ENCODE assay signal across 1 cellular context in the genomic region with DNA sequence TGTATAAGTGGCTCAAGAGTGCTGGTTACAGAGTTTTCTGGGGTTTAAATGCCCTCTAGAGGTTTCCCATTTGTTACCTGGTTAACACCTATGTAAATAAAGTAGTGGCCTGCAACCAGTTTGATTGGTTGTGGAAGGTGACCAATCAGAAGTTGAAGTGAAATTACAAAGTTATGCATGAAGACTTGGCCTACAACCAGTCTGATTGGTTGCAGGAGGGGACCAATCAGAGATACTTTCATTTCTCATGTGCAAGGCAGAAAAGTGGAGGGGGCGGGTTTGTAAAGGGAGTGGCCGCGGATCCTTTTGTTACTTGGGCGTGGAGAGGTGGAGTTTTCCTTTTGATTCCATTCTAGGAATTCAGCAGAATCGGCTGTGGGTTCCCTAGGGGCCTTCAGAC.
TF ChIP-seq lines count a peak whose summit lies in the region.

No MANE protein-coding gene starts in this region.

TF ChIP-seq in GM23338, 12 proteins besides CTCF, POLR2A, EP300 and RAD21 (continued from another document):
- TF ChIP-seq, protein P1, sequence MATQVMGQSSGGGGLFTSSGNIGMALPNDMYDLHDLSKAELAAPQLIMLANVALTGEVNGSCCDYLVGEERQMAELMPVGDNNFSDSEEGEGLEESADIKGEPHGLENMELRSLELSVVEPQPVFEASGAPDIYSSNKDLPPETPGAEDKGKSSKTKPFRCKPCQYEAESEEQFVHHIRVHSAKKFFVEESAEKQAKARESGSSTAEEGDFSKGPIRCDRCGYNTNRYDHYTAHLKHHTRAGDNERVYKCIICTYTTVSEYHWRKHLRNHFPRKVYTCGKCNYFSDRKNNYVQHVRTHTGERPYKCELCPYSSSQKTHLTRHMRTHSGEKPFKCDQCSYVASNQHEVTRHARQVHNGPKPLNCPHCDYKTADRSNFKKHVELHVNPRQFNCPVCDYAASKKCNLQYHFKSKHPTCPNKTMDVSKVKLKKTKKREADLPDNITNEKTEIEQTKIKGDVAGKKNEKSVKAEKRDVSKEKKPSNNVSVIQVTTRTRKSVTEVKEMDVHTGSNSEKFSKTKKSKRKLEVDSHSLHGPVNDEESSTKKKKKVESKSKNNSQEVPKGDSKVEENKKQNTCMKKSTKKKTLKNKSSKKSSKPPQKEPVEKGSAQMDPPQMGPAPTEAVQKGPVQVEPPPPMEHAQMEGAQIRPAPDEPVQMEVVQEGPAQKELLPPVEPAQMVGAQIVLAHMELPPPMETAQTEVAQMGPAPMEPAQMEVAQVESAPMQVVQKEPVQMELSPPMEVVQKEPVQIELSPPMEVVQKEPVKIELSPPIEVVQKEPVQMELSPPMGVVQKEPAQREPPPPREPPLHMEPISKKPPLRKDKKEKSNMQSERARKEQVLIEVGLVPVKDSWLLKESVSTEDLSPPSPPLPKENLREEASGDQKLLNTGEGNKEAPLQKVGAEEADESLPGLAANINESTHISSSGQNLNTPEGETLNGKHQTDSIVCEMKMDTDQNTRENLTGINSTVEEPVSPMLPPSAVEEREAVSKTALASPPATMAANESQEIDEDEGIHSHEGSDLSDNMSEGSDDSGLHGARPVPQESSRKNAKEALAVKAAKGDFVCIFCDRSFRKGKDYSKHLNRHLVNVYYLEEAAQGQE (IDR thresholded peaks at IDR 0.05; ENCODE audit: unreplicated experiment), result no peak
- no peak for TF ChIP-seq ZNF114 (CRISPR knock-in tag; IDR thresholded peaks at IDR 0.05)
- TF ChIP-seq STAT1 (IDR thresholded peaks at IDR 0.05; ENCODE audit: unreplicated experiment), result no peak
- no peak for TF ChIP-seq EZH2phosphoT487 (IDR thresholded peaks at IDR 0.05; ENCODE audit: unreplicated experiment)
- TF ChIP-seq, protein P2, sequence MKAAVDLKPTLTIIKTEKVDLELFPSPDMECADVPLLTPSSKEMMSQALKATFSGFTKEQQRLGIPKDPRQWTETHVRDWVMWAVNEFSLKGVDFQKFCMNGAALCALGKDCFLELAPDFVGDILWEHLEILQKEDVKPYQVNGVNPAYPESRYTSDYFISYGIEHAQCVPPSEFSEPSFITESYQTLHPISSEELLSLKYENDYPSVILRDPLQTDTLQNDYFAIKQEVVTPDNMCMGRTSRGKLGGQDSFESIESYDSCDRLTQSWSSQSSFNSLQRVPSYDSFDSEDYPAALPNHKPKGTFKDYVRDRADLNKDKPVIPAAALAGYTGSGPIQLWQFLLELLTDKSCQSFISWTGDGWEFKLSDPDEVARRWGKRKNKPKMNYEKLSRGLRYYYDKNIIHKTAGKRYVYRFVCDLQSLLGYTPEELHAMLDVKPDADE (IDR thresholded peaks at IDR 0.05), result no peak
- no peak for TF ChIP-seq NANOG (IDR thresholded peaks at IDR 0.05; ENCODE audit: borderline replicate concordance)
- TF ChIP-seq CREB1 (CRISPR knock-in tag; IDR thresholded peaks at IDR 0.05; ENCODE audit: low read depth), result no peak
